In the genomic region with DNA sequence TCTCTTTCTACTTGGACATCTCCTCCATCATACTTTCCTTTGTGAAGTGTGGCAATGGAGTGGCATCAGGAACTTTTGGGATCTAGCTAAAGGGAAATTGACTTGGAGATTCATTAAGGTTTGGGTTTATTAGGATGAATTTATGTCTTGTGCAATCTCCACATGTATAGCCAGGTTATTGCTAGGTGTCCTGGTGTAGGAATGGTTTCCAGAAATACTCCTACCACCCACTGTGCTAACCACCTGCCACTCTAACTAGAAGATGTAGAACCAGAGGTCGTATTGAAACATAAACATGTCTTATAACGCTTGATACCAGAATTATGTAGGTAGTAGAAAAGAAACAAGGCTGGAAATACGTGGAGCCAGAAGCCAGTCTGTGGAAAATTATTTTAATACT, we compare ENCODE assay signal across 28 cellular contexts.
"Had no signal": no experiment of that assay in that cellular context is flagged by ENCODE, and none has a peak within 500 bp of the region (broad histone marks: within the 10 kb centered on the region; RNA-seq: fewer than 3 reads in every experiment).

No MANE protein-coding gene starts in this region.

- H3K27ac ChIP-seq: adrenal gland, body of pancreas, breast epithelium, colonic mucosa, Peyer's patch, SJSA1 had no signal

- H3K9me3 ChIP-seq: adrenal gland, body of pancreas, breast epithelium, colonic mucosa, Peyer's patch, SJSA1, SK-N-SH had no signal

- H3K27me3 ChIP-seq: adrenal gland, body of pancreas, breast epithelium, colonic mucosa, Peyer's patch, SJSA1 had no signal

- H3K4me3 ChIP-seq: adrenal gland, body of pancreas, breast epithelium, colonic mucosa, Peyer's patch, SJSA1 had no signal

- H3K4me1 ChIP-seq: adrenal gland, body of pancreas, breast epithelium, colonic mucosa, Peyer's patch, SJSA1 had no signal

- H3K36me3 ChIP-seq: adrenal gland, breast epithelium, colonic mucosa, Peyer's patch, SJSA1 had no signal

- DNase-seq: activated CD4-positive, alpha-beta T cell treated with anti-CD3 and anti-CD28 coated beads for 36 hours; activated CD4-positive, alpha-beta T cell treated with anti-CD3 and anti-CD28 coated beads, Interleukin-2, amount 10 ng/mL, durations not matched to agents 7 days and 5 days; activated CD4-positive, alpha-beta T cell treated with anti-CD3 and anti-CD28 coated beads, Interleukin-2, amount 50 U/mL, for 48 hours; activated CD8-positive, alpha-beta T cell treated with anti-CD3 and anti-CD28 coated beads, Interleukin-2, amount 10 ng/mL, durations not matched to agents 7 days and 5 days; activated gamma-delta T cell treated with Interleukin-2 at 50 U/mL for 16 hours; activated naive CD4-positive, alpha-beta T cell treated with anti-CD3 and anti-CD28 coated beads for 36 hours; activated T-cell treated with anti-CD3 and anti-CD28 coated beads, Interleukin-2, amount 50 U/mL, for 24 hours; adrenal gland; body of pancreas; colonic mucosa; Karpas-422; NCI-H1105; NCI-H1417 treated with DMSO at 0.1 percent for 48 hours; NCI-H187 treated with DMSO at 0.1 percent for 48 hours; NCI-H2081; NCI-H345; NCI-H526; NCI-H774; Peyer's patch; RPMI8226; SHP77 treated with DMSO at 0.1 percent for 48 hours; SK-N-SH had no signal

- FAIRE-seq: astrocyte had no signal

- ATAC-seq: activated CD4-positive, alpha-beta T cell treated with anti-CD3 and anti-CD28 coated beads for 36 hours; activated CD4-positive, CD25-positive, alpha-beta regulatory T cell treated with anti-CD3 and anti-CD28 coated beads, Interleukin-2, amount 50 U/mL, for 24 hours; activated CD8-positive, alpha-beta T cell treated with anti-CD3 and anti-CD28 coated beads, Interleukin-2, amount 10 ng/mL, durations not matched to agents 7 days and 5 days; activated naive CD4-positive, alpha-beta T cell treated with anti-CD3 and anti-CD28 coated beads, Interleukin-2, amount 50 U/mL, for 72 hours; body of pancreas; WTC11 had no signal
